ENCODE assay signal across 8 cellular contexts in the genomic region with DNA sequence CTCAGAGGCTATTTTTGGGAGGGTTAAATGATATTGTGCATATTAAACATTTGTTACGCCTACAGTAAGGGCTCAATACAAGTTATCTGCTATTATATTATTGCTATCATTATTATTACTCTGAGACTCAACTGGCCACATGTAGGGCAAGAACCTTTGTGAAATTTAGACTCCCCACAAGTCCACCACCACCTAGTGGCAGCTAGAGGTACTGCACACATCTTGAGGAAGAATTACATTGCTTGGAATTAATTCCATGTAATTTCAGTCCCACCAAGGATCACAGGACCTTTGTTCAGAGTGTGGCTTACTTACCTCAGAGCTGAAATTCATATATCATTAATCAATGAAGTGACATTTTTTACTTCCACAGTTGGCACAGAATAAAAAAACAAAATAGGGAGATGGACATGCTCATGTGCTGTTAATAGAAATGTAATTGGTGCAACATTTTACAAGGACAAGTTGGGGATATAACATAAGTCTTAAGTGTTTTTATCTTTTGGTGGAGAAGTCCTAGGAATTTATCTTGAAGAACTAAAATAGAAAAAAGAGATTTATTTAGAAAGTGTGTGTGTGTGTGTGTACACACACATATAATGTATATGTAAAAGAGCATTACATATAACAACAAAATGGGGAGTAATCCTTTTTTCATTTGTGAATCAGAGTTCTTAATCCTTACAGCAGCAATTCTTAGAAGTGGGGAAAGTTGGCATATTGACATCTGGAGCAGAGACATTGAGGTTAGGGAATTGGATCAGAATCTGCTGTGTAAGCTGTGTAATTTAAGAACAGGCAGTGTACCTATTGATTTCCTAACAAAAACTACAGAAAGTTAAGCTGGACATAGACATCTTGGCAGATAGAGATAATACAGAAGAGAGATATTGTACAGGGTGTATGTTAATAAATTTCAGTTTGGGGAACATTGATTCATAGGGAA. TPM values are rescaled to one million over a fixed set of nuclear protein-coding genes. Genes with fewer than 3 reads are reported as not detected.
DNase-seq lines count a peak whose midpoint lies in the region; ATAC-seq and TF ChIP-seq lines count a peak whose summit lies in the region.

No MANE protein-coding gene starts in this region.

- no peaks in the 10 kb centered on the region for H3K9me3 Mint-ChIP-seq in CD8-positive, alpha-beta memory T cell

- TF ChIP-seq POLR2A in heart left ventricle (IDR thresholded peaks at IDR 0.05) = no peak

- POLR2A ChIA-PET in CD8-positive, alpha-beta memory T cell (lab: Charles Lee) = interaction anchor here (0.6 kb wide), 1 partner anchor 409 kb away, joined by 3 read pairs; no protein-coding TSS in a partner anchor

- ATAC-seq in GM19455 (IDR thresholded peaks at IDR 0.05; ENCODE audit: unreplicated experiment) (peak; percentile 67), heart left ventricle (peak in 3 of 4 donors; percentile 41 to 59 (median 56)), GM21381 (IDR thresholded peaks at IDR 0.05; ENCODE audit: unreplicated experiment) (no peak)

- DNase-seq in CD8-positive, alpha-beta memory T cell = peak; percentile 49 to 79 (median 56)
- DNase-seq in M059J (ENCODE audit: low read depth) (peak; percentile 74), SK-N-DZ (ENCODE audit: low spot score) (peak; percentile 65), heart left ventricle (peak in 4 of 5 donors; percentile 50 to 72 (median 58)), putamen (ENCODE audit: low spot score) (peak; percentile 55)
- peak; percentile 65 for DNase-seq in activated naive CD4-positive, alpha-beta T cell treated with anti-CD3 and anti-CD28 coated beads, Interleukin-2, amount 50 U/mL, for 16 hours

- intact Hi-C loops in heart left ventricle (cut with DNase I) = loop anchor here in 2 of 10 donors (5.0 kb wide), 3 partner anchors 154 to 411 kb away; no protein-coding TSS in a partner anchor

- H3K4me1 Mint-ChIP-seq in CD8-positive, alpha-beta memory T cell = peaks cover 7 to 15% (median 12%) of the 10 kb centered on the region in 3 donors

- no peaks in the 10 kb centered on the region for H3K4me1 ChIP-seq in CD8-positive, alpha-beta memory T cell (ENCODE audit: insufficient read depth, low read length)
- H3K4me1 ChIP-seq in heart left ventricle = no peaks in the 10 kb centered on the region

- no peak overlapping the region for H3K4me3 Mint-ChIP-seq in CD8-positive, alpha-beta memory T cell

- H3K4me3 ChIP-seq in CD8-positive, alpha-beta memory T cell (ENCODE audit: low read length) = no peak overlapping the region
- no peak overlapping the region for H3K4me3 ChIP-seq in heart left ventricle

- no peaks in the 10 kb centered on the region for H3K9me3 ChIP-seq in CD8-positive, alpha-beta memory T cell (ENCODE audit: low read length)
- peaks cover 0 to 4% (median 0%) of the 10 kb centered on the region in 12 donors for H3K9me3 ChIP-seq in heart left ventricle

- no peak overlapping the region for H3K27ac ChIP-seq in CD8-positive, alpha-beta memory T cell (ENCODE audit: low read depth, low read length)
- H3K27ac ChIP-seq in heart left ventricle = no peak overlapping the region

- peak; percentile 89 to 100 (median 94) for TF ChIP-seq CTCF in heart left ventricle (IDR thresholded peaks at IDR 0.05)

- H3K36me3 ChIP-seq in CD8-positive, alpha-beta memory T cell (ENCODE audit: insufficient read depth, low read length) = no peaks in the 10 kb centered on the region
- peaks cover 0 to 13% (median 0%) of the 10 kb centered on the region in 9 donors for H3K36me3 ChIP-seq in heart left ventricle

- H3K27me3 Mint-ChIP-seq in CD8-positive, alpha-beta memory T cell = peaks cover 0 to 3% of the 10 kb centered on the region in 2 donors

- CTCF ChIA-PET in CD8-positive, alpha-beta memory T cell (lab: Charles Lee) = interaction anchor here (1.0 to 2.7 kb wide), 9 partner anchors 9 to 88 kb away, joined by 3 to 21 read pairs (median 5); partner anchors contain the start of genes MSANTD3 and TEX10

- H3K27ac Mint-ChIP-seq in CD8-positive, alpha-beta memory T cell = no peak overlapping the region

- H3K27me3 ChIP-seq in CD8-positive, alpha-beta memory T cell (ENCODE audit: insufficient read depth, low read length, poor library complexity, severe bottlenecking) = no peaks in the 10 kb centered on the region
- no peaks in the 10 kb centered on the region for H3K27me3 ChIP-seq in heart left ventricle

- WGBS in heart left ventricle, 4 donors = 86 to 95% (median 91%) methylated on average over 1 of the region's 1 CpG

- H3K36me3 Mint-ChIP-seq in CD8-positive, alpha-beta memory T cell = peaks cover 0 to 12% (median 2%) of the 10 kb centered on the region in 3 donors

RNA-seq across cellular contexts. Expression of gene MSANTD3, which starts 11.2 kb away (rescaled TPM):
- 10 to 100 TPM; 18.2 to 21.3 TPM for total RNA-seq in CD8-positive, alpha-beta memory T cell
- 7.2 TPM for polyA plus RNA-seq in CD8-positive, alpha-beta memory T cell
- total RNA-seq in M059J (2014; rRNA removed; shearing (Covaris generic)) = 83.8 and 114 TPM in 2 replicates
- 41.0 and 41.8 TPM in 2 replicates for polyA plus RNA-seq in SK-N-DZ (2014; cell fraction: cytosol; rRNA removed)
- 21.2 and 23.6 TPM in 2 replicates for polyA plus RNA-seq in SK-N-DZ (2014; cell fraction: nucleus; rRNA removed)
- 10 to 100 TPM; 17.8 to 60.5 (median 24.1) TPM for total RNA-seq in heart left ventricle
- polyA plus RNA-seq in heart left ventricle = 10 to 100 TPM; 14.3 to 30.1 TPM

RNA-seq across cellular contexts. Expression of gene TMEFF1, which starts 34.8 kb away (rescaled TPM):
- under 1 TPM; 0.37 to 0.38 TPM for total RNA-seq in CD8-positive, alpha-beta memory T cell
- polyA plus RNA-seq in CD8-positive, alpha-beta memory T cell = not detected
- total RNA-seq in M059J (2014; rRNA removed; shearing (Covaris generic)) = 0.05 and 4.0 TPM in 2 replicates
- polyA plus RNA-seq in SK-N-DZ (2014; cell fraction: cytosol; rRNA removed) = 145 and 154 TPM in 2 replicates
- 71.9 and 82.4 TPM in 2 replicates for polyA plus RNA-seq in SK-N-DZ (2014; cell fraction: nucleus; rRNA removed)
- 1 to 10 TPM in 1 of 9 donors, under 1 TPM in 5, not detected in 3; 0.14 to 1.1 (median 0.26) TPM for total RNA-seq in heart left ventricle
- polyA plus RNA-seq in heart left ventricle = under 1 TPM in 1 of 2 donors, not detected in 1; 0.03 TPM
